In the genomic region with DNA sequence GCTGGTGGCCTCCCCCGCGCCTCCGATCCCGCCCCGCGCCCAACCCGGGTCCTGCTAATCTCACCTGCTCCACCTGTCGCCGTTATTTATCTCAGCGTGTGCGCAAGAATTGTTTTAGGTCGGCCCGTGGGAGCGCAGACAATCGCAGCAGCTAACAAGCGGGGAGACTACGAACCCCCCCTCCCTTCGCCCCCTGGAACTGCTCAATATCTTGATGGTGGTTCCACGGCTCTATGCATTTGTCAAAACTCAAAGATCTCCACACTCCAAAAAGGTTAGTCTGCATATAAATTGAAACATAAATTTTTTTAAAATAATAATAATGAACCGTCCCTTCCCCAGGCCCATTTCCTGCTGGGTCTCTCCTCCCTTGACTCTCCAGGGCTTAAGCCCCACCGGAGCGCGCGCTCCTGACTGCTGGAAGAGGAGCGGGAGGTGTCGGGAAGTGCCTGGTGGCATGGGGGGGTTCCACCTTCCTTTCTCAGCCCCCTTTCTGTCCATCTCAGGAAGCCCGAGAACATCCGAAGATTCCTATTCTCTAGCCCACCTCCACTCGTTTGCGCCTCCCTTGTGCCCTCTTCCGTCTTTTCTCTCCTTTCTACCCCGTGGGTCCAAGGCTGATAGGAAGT, we compare ENCODE assay signal across 7 cellular contexts. TPM values are rescaled to one million over a fixed set of nuclear protein-coding genes. Genes with fewer than 3 reads are reported as not detected.
DNase-seq lines count a peak whose midpoint lies in the region; ATAC-seq and TF ChIP-seq lines count a peak whose summit lies in the region.

No MANE protein-coding gene starts in this region.

- ATAC-seq in PC-3 (no peak; the same call in 1 of the 2 replicates), GM18867 (IDR thresholded peaks at IDR 0.05; ENCODE audit: unreplicated experiment) (no peak), GM19035 (IDR thresholded peaks at IDR 0.05; ENCODE audit: unreplicated experiment) (no peak)
- no peak for ATAC-seq in natural killer cell treated with Interleukin-12 subunit alpha and Interleukin-12 subunit beta and Interleukin-15 and Interleukin-18, amount 100 ng/mL, for 72 hours

- H3F3A ChIP-seq in PC-3 (ENCODE audit: low read length, unreplicated experiment) = no peaks in the 10 kb centered on the region

- TF ChIP-seq CTCF in PC-3 (conservative IDR thresholded peaks at IDR 0.05; ENCODE audit: low read depth, low read length) = no peak

- H3K4me2 ChIP-seq in PC-3 (ENCODE audit: low read length) = peak overlapping the region; percentile 100

- H2AFZ ChIP-seq in PC-3 (ENCODE audit: low read length) = peak overlapping the region; percentile 94

- peaks cover 26 to 30% of the 10 kb centered on the region in 2 donors for H3K4me1 Mint-ChIP-seq in natural killer cell treated with Interleukin-12 subunit alpha and Interleukin-12 subunit beta and Interleukin-15 and Interleukin-18, amount 100 ng/mL, for 72 hours (ENCODE audit: low read depth in 2 of 2)

- H3K27ac Mint-ChIP-seq in natural killer cell treated with Interleukin-12 subunit alpha and Interleukin-12 subunit beta and Interleukin-15 and Interleukin-18, amount 100 ng/mL, for 72 hours = peak overlapping the region; percentile 15 to 80

- H3K27me3 ChIP-seq in H7 (ENCODE audit: control insufficient read depth, insufficient read depth, low read length) (peaks cover 87% of the 10 kb centered on the region), PC-3 (ENCODE audit: low read length) (peaks cover 17% of the 10 kb centered on the region)

- DNase-seq in H7 (no peak), PC-3 (no peak), cerebellar cortex (ENCODE audit: low spot score) (peak; percentile 54), inferior parietal cortex (ENCODE audit: extremely low spot score) (no peak)
- DNase-seq in natural killer cell treated with Interleukin-12 subunit alpha and Interleukin-12 subunit beta and Interleukin-15 and Interleukin-18, amount 100 ng/mL, for 72 hours (ENCODE audit: low spot score) = no peak

- H3K4me3 ChIP-seq in H7 (ENCODE audit: insufficient read depth, low read depth, low read length) (peak overlapping the region; percentile 60), PC-3 (ENCODE audit: low read length) (peak overlapping the region; percentile 85)

- no peak overlapping the region for H3K27ac ChIP-seq in PC-3 (ENCODE audit: low read length)

- H3K79me2 ChIP-seq in PC-3 (ENCODE audit: low read length) = no peaks in the 10 kb centered on the region

- peaks cover 34 to 41% of the 10 kb centered on the region in 2 donors for H3K27me3 Mint-ChIP-seq in natural killer cell treated with Interleukin-12 subunit alpha and Interleukin-12 subunit beta and Interleukin-15 and Interleukin-18, amount 100 ng/mL, for 72 hours

- no peaks in the 10 kb centered on the region for H3K9me3 ChIP-seq in PC-3 (ENCODE audit: low read length)

- H3K36me3 ChIP-seq in H7 (replicated peaks; ENCODE audit: control insufficient read depth, insufficient read depth, low read length) (no peaks in the 10 kb centered on the region), PC-3 (ENCODE audit: low read depth, low read length) (no peaks in the 10 kb centered on the region)

- intact Hi-C loops in PC-3 (cut with micrococcal nuclease) = loop anchor here (5.0 to 10.0 kb wide), 2 partner anchors 124 to 313 kb away; no protein-coding TSS in a partner anchor

- H3K9me2 ChIP-seq in PC-3 (replicated peaks; ENCODE audit: low read length) = no peaks in the 10 kb centered on the region

- H3K4me1 ChIP-seq in PC-3 (ENCODE audit: insufficient read depth, low read length) = peaks cover 3% of the 10 kb centered on the region; the same call in 1 of the 2 replicates

- CTCF ChIA-PET in PC-3 (lab: Charles Lee) = interaction anchor here (0.5 kb wide), 1 partner anchor 160 kb away, joined by 3 read pairs; no protein-coding TSS in a partner anchor

- H3K9me3 Mint-ChIP-seq in natural killer cell treated with Interleukin-12 subunit alpha and Interleukin-12 subunit beta and Interleukin-15 and Interleukin-18, amount 100 ng/mL, for 72 hours = no peaks in the 10 kb centered on the region

- no TSS peak for BruUV-seq in PC-3 (replicated peaks; lab: Mats Ljungman, UMichigan)

- no peaks in the 10 kb centered on the region for H3K36me3 Mint-ChIP-seq in natural killer cell treated with Interleukin-12 subunit alpha and Interleukin-12 subunit beta and Interleukin-15 and Interleukin-18, amount 100 ng/mL, for 72 hours

- no peaks in the 10 kb centered on the region for H4K20me1 ChIP-seq in PC-3 (ENCODE audit: low read length)

- POLR2A ChIA-PET in PC-3 (lab: Charles Lee; ENCODE audit: unreplicated experiment) = no interaction called here

- peak overlapping the region; percentile 95 for H3K4me3 Mint-ChIP-seq in natural killer cell treated with Interleukin-12 subunit alpha and Interleukin-12 subunit beta and Interleukin-15 and Interleukin-18, amount 100 ng/mL, for 72 hours

- H3K9ac ChIP-seq in PC-3 (ENCODE audit: low read length) = no peak overlapping the region

RNA-seq across cellular contexts. Expression of gene MDGA1, which starts 1.6 kb away (rescaled TPM):
- total RNA-seq in H7 (2014; rRNA removed; shearing (Covaris generic)) = 0.67 and 0.90 TPM in 2 replicates
- 0.15 and 1.4 TPM in 2 replicates for total RNA-seq in PC-3 (2014; rRNA removed)
- 1 to 10 TPM in 1 of 2 donors, under 1 TPM in 1; 0.56 to 5.2 TPM for total RNA-seq in natural killer cell treated with Interleukin-12 subunit alpha and Interleukin-12 subunit beta and Interleukin-15 and Interleukin-18, amount 100 ng/mL, for 72 hours
